ENCODE assay signal across 14 cellular contexts in the genomic region with DNA sequence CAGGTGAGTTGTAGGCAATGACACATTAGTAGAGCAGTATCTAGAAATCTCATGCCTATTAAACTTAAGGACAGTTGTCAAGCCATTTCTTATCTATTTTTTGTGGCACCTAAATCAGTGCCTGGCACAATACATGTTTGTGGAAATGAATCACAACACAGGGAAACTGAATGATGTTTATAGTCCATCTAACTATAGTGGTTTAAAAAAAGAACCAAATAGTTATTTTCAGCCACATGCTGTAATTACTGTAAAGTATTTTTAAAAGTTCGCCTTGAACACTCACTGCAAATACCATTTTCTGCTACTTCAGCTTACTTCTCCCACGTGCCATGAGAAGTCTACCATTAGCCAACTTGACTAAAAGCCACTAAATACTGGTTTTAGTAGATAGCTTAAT. TPM values are rescaled to one million over a fixed set of nuclear protein-coding genes. Genes with fewer than 3 reads are reported as not detected.
A peak's percentile ranks its signal among the peaks of the same experiment; 100 is the strongest.
DNase-seq lines count a peak whose midpoint lies in the region.
"Had no signal": no experiment of that assay in that cellular context is flagged by ENCODE, and none has a peak within 500 bp of the region (broad histone marks: within the 10 kb centered on the region; RNA-seq: fewer than 3 reads in every experiment).

No MANE protein-coding gene starts in this region.

- DNase-seq in activated T-cell treated with anti-CD3 and anti-CD28 coated beads, Interleukin-2, amount 50 U/mL, for 24 hours = no peak
- no peak for DNase-seq in activated T-cell treated with anti-CD3 and anti-CD28 coated beads, Interleukin-2, amount 50 U/mL, for 1 hour
- DNase-seq in activated T-helper 1 cell treated with anti-CD3 and anti-CD28 coated beads, Interleukin-12 subunit alpha, Interleukin-12 subunit beta, Interleukin-2, Interleukin-4 antibody, amounts not matched to agents 30 ng/mL and 10 ng/mL and 1 ng/mL, durations not matched to agents 14 hours and 24 hours and 36 hours (ENCODE audit: low spot score) = no peak
- DNase-seq in immature natural killer cell = no peak
- no peak for DNase-seq in KBM-7
- no peak for DNase-seq in DMS 273 treated with DMSO at 0.1 percent for 48 hours (lab: John Stamatoyannopoulos, UW)
- no peak for DNase-seq in CD1c-positive myeloid dendritic cell (ENCODE audit: extremely low spot score)
- DNase-seq: ACHN; NCI-H82; nephron progenitor cell; stimulated activated CD4-positive, alpha-beta T cell treated with anti-CD3 and anti-CD28 coated beads, Interleukin-2, amount 100 ng/mL, for 48 hours; T-helper 9 cell had no signal

- in situ Hi-C loops in KBM-7 (cut with MboI; ENCODE audit: low pct_unique_long_range_greater_than_20kb, low sequenced_read_pairs) = no loop called here

- H3K4me1 Mint-ChIP-seq in activated T-cell treated with anti-CD3 and anti-CD28 coated beads, Interleukin-2, amount 50 U/mL, for 24 hours (ENCODE audit: low read depth) = peaks cover 92% of the 10 kb centered on the region
- peaks cover 84% of the 10 kb centered on the region for H3K4me1 Mint-ChIP-seq in activated T-helper 1 cell treated with anti-CD3 and anti-CD28 coated beads, Interleukin-12 subunit alpha, Interleukin-12 subunit beta, Interleukin-2, Interleukin-4 antibody, amounts not matched to agents 30 ng/mL and 10 ng/mL and 1 ng/mL, durations not matched to agents 14 hours and 24 hours and 36 hours (ENCODE audit: low read depth)
- H3K4me1 Mint-ChIP-seq in immature natural killer cell = peaks cover 83 to 87% of the 10 kb centered on the region in 2 donors
- H3K4me1 Mint-ChIP-seq: nephron progenitor cell had no signal

- H3K27me3 Mint-ChIP-seq in activated T-cell treated with anti-CD3 and anti-CD28 coated beads, Interleukin-2, amount 50 U/mL, for 24 hours = no peaks in the 10 kb centered on the region
- no peaks in the 10 kb centered on the region for H3K27me3 Mint-ChIP-seq in activated T-helper 1 cell treated with anti-CD3 and anti-CD28 coated beads, Interleukin-12 subunit alpha, Interleukin-12 subunit beta, Interleukin-2, Interleukin-4 antibody, amounts not matched to agents 30 ng/mL and 10 ng/mL and 1 ng/mL, durations not matched to agents 14 hours and 24 hours and 36 hours (ENCODE audit: insufficient read depth)
- H3K27me3 Mint-ChIP-seq in immature natural killer cell (ENCODE audit: low read depth in 3 of 3) = peaks cover 0 to 5% (median 2%) of the 10 kb centered on the region in 3 donors

- H3K27ac ChIP-seq in temporal lobe (ENCODE audit: low read depth, low read length) = peak overlapping the region; percentile 72
- H3K27ac ChIP-seq: hepatocyte had no signal

- H3K27ac Mint-ChIP-seq in activated T-cell treated with anti-CD3 and anti-CD28 coated beads, Interleukin-2, amount 50 U/mL, for 24 hours = peak overlapping the region; percentile 99
- H3K27ac Mint-ChIP-seq in activated T-helper 1 cell treated with anti-CD3 and anti-CD28 coated beads, Interleukin-12 subunit alpha, Interleukin-12 subunit beta, Interleukin-2, Interleukin-4 antibody, amounts not matched to agents 30 ng/mL and 10 ng/mL and 1 ng/mL, durations not matched to agents 14 hours and 24 hours and 36 hours = peak overlapping the region; percentile 89
- H3K27ac Mint-ChIP-seq in immature natural killer cell = peak overlapping the region; percentile 0 to 92 (median 74)
- H3K27ac Mint-ChIP-seq: nephron progenitor cell had no signal

- H3K4me3 Mint-ChIP-seq in activated T-cell treated with anti-CD3 and anti-CD28 coated beads, Interleukin-2, amount 50 U/mL, for 24 hours = peak overlapping the region; percentile 67
- peak overlapping the region; percentile 4 for H3K4me3 Mint-ChIP-seq in activated T-helper 1 cell treated with anti-CD3 and anti-CD28 coated beads, Interleukin-12 subunit alpha, Interleukin-12 subunit beta, Interleukin-2, Interleukin-4 antibody, amounts not matched to agents 30 ng/mL and 10 ng/mL and 1 ng/mL, durations not matched to agents 14 hours and 24 hours and 36 hours
- peak overlapping the region in 1 of 5 donors; percentile 43 for H3K4me3 Mint-ChIP-seq in immature natural killer cell
- H3K4me3 Mint-ChIP-seq: nephron progenitor cell had no signal

- intact Hi-C loops in activated T-helper 1 cell treated with anti-CD3 and anti-CD28 coated beads, Interleukin-12 subunit alpha, Interleukin-12 subunit beta, Interleukin-2, Interleukin-4 antibody, amounts not matched to agents 30 ng/mL and 10 ng/mL and 1 ng/mL, durations not matched to agents 14 hours and 24 hours and 36 hours (cut with micrococcal nuclease) = loop anchor here (1.0 kb wide), 1 partner anchor 8 kb away; no protein-coding TSS in a partner anchor

- H3K36me3 Mint-ChIP-seq in activated T-cell treated with anti-CD3 and anti-CD28 coated beads, Interleukin-2, amount 50 U/mL, for 24 hours (ENCODE audit: low read depth) = peaks cover 84% of the 10 kb centered on the region
- H3K36me3 Mint-ChIP-seq in activated T-helper 1 cell treated with anti-CD3 and anti-CD28 coated beads, Interleukin-12 subunit alpha, Interleukin-12 subunit beta, Interleukin-2, Interleukin-4 antibody, amounts not matched to agents 30 ng/mL and 10 ng/mL and 1 ng/mL, durations not matched to agents 14 hours and 24 hours and 36 hours (ENCODE audit: low read depth) = peaks cover 32% of the 10 kb centered on the region
- peaks cover 4 to 10% (median 4%) of the 10 kb centered on the region in 3 donors for H3K36me3 Mint-ChIP-seq in immature natural killer cell

- H3K9me3 Mint-ChIP-seq in activated T-cell treated with anti-CD3 and anti-CD28 coated beads, Interleukin-2, amount 50 U/mL, for 24 hours = peaks cover 4% of the 10 kb centered on the region
- H3K9me3 Mint-ChIP-seq in activated T-helper 1 cell treated with anti-CD3 and anti-CD28 coated beads, Interleukin-12 subunit alpha, Interleukin-12 subunit beta, Interleukin-2, Interleukin-4 antibody, amounts not matched to agents 30 ng/mL and 10 ng/mL and 1 ng/mL, durations not matched to agents 14 hours and 24 hours and 36 hours = peaks cover 8% of the 10 kb centered on the region
- H3K9me3 Mint-ChIP-seq in immature natural killer cell = no peaks in the 10 kb centered on the region

RNA-seq across cellular contexts. Expression of gene FNBP1, which starts 21.9 kb away (rescaled TPM):
- total RNA-seq in activated T-helper 1 cell treated with anti-CD3 and anti-CD28 coated beads, Interleukin-12 subunit alpha, Interleukin-12 subunit beta, Interleukin-2, Interleukin-4 antibody, amounts not matched to agents 30 ng/mL and 10 ng/mL and 1 ng/mL, durations not matched to agents 14 hours and 24 hours and 36 hours = 195 and 202 TPM in 2 replicates
- 100 to 1,000 TPM; 113 to 136 (median 135) TPM for polyA plus RNA-seq in immature natural killer cell
- 42.0 TPM for total RNA-seq in temporal lobe

RNA-seq across cellular contexts. Expression of gene GPR107, which starts 32.6 kb away (rescaled TPM):
- total RNA-seq in activated T-helper 1 cell treated with anti-CD3 and anti-CD28 coated beads, Interleukin-12 subunit alpha, Interleukin-12 subunit beta, Interleukin-2, Interleukin-4 antibody, amounts not matched to agents 30 ng/mL and 10 ng/mL and 1 ng/mL, durations not matched to agents 14 hours and 24 hours and 36 hours = 23.1 and 24.9 TPM in 2 replicates
- polyA plus RNA-seq in immature natural killer cell = 1 to 10 TPM; 3.4 to 9.5 (median 5.9) TPM
- total RNA-seq in temporal lobe = 27.0 TPM
